30 cellular contexts compared by ENCODE assay signal in genomic region chr20:17295991-17296390, GRCh38.
"Had no signal": no experiment of that assay in that cellular context is flagged by ENCODE, and none has a peak within 500 bp of the region (broad histone marks: within the 10 kb centered on the region; RNA-seq: fewer than 3 reads in every experiment).

No MANE protein-coding gene starts in this region.

- H3K27ac ChIP-seq: ovary, parathyroid adenoma, psoas muscle, right lobe of liver, sigmoid colon, suprapubic skin, testis, tibial artery, transverse colon, upper lobe of right lung, uterus had no signal

- H3K36me3 Mint-ChIP-seq: naive thymus-derived CD8-positive, alpha-beta T cell; natural killer cell treated with Interleukin-12 subunit alpha and Interleukin-12 subunit beta and Interleukin-15 and Interleukin-18, amount 100 ng/mL, for 72 hours; stimulated activated effector memory CD8-positive, alpha-beta T cell treated with anti-CD3 and anti-CD28 coated beads, Interleukin-12 subunit alpha, Interleukin-12 subunit beta, amount 100 ng/mL, for 72 hours; type B pancreatic cell had no signal

- H3K4me1 Mint-ChIP-seq: naive thymus-derived CD8-positive, alpha-beta T cell; nephron progenitor cell; neural crest cell; stimulated activated effector memory CD8-positive, alpha-beta T cell treated with anti-CD3 and anti-CD28 coated beads, Interleukin-12 subunit alpha, Interleukin-12 subunit beta, amount 100 ng/mL, for 72 hours; stimulated activated naive CD8-positive, alpha-beta T cell treated with anti-CD3 and anti-CD28 coated beads, Interleukin-15, amount 100 ng/mL, for 72 hours had no signal

- H3K27me3 Mint-ChIP-seq: stimulated activated naive CD8-positive, alpha-beta T cell treated with anti-CD3 and anti-CD28 coated beads, Interleukin-15, amount 100 ng/mL, for 72 hours; type B pancreatic cell had no signal

- H3K9me3 ChIP-seq: ovary, psoas muscle, right lobe of liver, sigmoid colon, suprapubic skin, testis, tibial artery, transverse colon, upper lobe of right lung had no signal

- H3K4me1 ChIP-seq: parathyroid adenoma, psoas muscle, right lobe of liver, sigmoid colon, suprapubic skin, testis, tibial artery, transverse colon, upper lobe of right lung, uterus had no signal

- H3K9me3 Mint-ChIP-seq: naive thymus-derived CD8-positive, alpha-beta T cell; natural killer cell treated with Interleukin-12 subunit alpha and Interleukin-12 subunit beta and Interleukin-15 and Interleukin-18, amount 100 ng/mL, for 72 hours; nephron progenitor cell; neural crest cell; stimulated activated naive CD8-positive, alpha-beta T cell treated with anti-CD3 and anti-CD28 coated beads, Interleukin-15, amount 100 ng/mL, for 72 hours; type B pancreatic cell had no signal

- H3K4me3 Mint-ChIP-seq: naive thymus-derived CD8-positive, alpha-beta T cell; natural killer cell treated with Interleukin-12 subunit alpha and Interleukin-12 subunit beta and Interleukin-15 and Interleukin-18, amount 100 ng/mL, for 72 hours; nephron progenitor cell; neural crest cell; stimulated activated effector memory CD8-positive, alpha-beta T cell treated with anti-CD3 and anti-CD28 coated beads, Interleukin-12 subunit alpha, Interleukin-12 subunit beta, amount 100 ng/mL, for 72 hours; stimulated activated naive CD8-positive, alpha-beta T cell treated with anti-CD3 and anti-CD28 coated beads, Interleukin-15, amount 100 ng/mL, for 72 hours; type B pancreatic cell had no signal

- H3K27me3 ChIP-seq: ovary, right lobe of liver, sigmoid colon, suprapubic skin, testis, transverse colon, upper lobe of right lung, uterus had no signal

- H2AFZ ChIP-seq: parathyroid adenoma had no signal

- H3K79me2 ChIP-seq: parathyroid adenoma had no signal

- H3K4me3 ChIP-seq: ovary, psoas muscle, right lobe of liver, sigmoid colon, suprapubic skin, testis, tibial artery, transverse colon, upper lobe of right lung, uterus had no signal

- H3K27ac Mint-ChIP-seq: naive thymus-derived CD8-positive, alpha-beta T cell; natural killer cell treated with Interleukin-12 subunit alpha and Interleukin-12 subunit beta and Interleukin-15 and Interleukin-18, amount 100 ng/mL, for 72 hours; nephron progenitor cell; progenitor cell of endocrine pancreas; stimulated activated effector memory CD8-positive, alpha-beta T cell treated with anti-CD3 and anti-CD28 coated beads, Interleukin-12 subunit alpha, Interleukin-12 subunit beta, amount 100 ng/mL, for 72 hours; stimulated activated naive CD8-positive, alpha-beta T cell treated with anti-CD3 and anti-CD28 coated beads, Interleukin-15, amount 100 ng/mL, for 72 hours; type B pancreatic cell had no signal

- DNase-seq: naive thymus-derived CD8-positive, alpha-beta T cell; nephron progenitor cell; occipital lobe; ovary; posterior cingulate gyrus; psoas muscle; right cardiac atrium; right lobe of liver; sigmoid colon; small intestine; stimulated activated CD4-positive, alpha-beta T cell treated with anti-CD3 and anti-CD28 coated beads, Interleukin-15, amount 100 ng/mL, for 24 hours; stimulated activated CD4-positive, alpha-beta T cell treated with anti-CD3 and anti-CD28 coated beads, Interleukin-2, amount 100 ng/mL, for 24 hours; stimulated activated CD4-positive, alpha-beta T cell treated with anti-CD3 and anti-CD28 coated beads, Interleukin-2, amount 100 ng/mL, for 48 hours; stimulated activated CD4-positive, alpha-beta T cell treated with anti-CD3 and anti-CD28 coated beads, Interleukin-4, amount 100 ng/mL, for 24 hours; stimulated activated naive CD4-positive, alpha-beta T cell; stimulated activated naive CD8-positive, alpha-beta T cell treated with anti-CD3 and anti-CD28 coated beads, Interleukin-15, amount 100 ng/mL, for 72 hours; stimulated activated naive CD8-positive, alpha-beta T cell treated with anti-CD3 and anti-CD28 coated beads, Interleukin-15, Interleukin-2, amounts not matched to agents 100 U/mL and 50 U/mL, for 24 hours; substantia nigra; testis; tibial artery; transverse colon; upper lobe of right lung; uterus had no signal

- H3K9ac ChIP-seq: parathyroid adenoma had no signal

- H3K36me3 ChIP-seq: ovary, right lobe of liver, sigmoid colon, suprapubic skin, tibial artery, transverse colon, upper lobe of right lung, uterus had no signal
